1 cellular context compared by ENCODE assay signal in the genomic region with DNA sequence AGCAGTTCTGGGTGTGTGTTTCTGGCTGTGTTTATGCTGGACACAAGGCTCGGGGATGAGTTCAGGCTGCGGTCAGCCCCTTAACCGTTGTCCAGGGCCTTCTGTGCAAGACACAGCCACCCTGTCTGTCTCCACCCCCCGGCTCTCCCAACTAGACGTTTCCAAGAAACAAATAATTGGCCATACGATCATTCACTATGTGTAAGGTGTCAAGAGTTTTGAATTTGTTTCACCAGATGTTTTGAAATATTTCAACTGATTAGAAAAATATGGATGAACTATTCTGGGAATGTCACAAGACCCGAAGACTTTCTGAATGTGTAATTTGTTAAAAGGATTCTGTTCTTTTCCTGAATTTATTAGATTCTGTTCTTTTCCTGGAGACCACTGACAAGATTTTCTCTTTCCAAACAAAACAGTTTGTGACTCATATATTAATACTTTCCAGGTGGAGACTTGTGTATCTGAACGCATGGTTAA.
TF ChIP-seq lines count a peak whose summit lies in the region.

No MANE protein-coding gene starts in this region.

TF ChIP-seq in HCT116, 20 proteins besides CTCF, POLR2A, EP300 and RAD21 (continued from another document):
- TF ChIP-seq, protein P1, sequence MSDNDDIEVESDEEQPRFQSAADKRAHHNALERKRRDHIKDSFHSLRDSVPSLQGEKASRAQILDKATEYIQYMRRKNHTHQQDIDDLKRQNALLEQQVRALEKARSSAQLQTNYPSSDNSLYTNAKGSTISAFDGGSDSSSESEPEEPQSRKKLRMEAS (IDR thresholded peaks at IDR 0.05) = no peak
- no peak for TF ChIP-seq SP1 (IDR thresholded peaks at IDR 0.05; ENCODE audit: low read depth)
- no peak for TF ChIP-seq TCF7L2 (IDR thresholded peaks at IDR 0.05; ENCODE audit: borderline replicate concordance, extremely low read depth, insufficient read depth, insufficient read length)
